Comparison of ENCODE assay signal across 27 cellular contexts in the genomic region with DNA sequence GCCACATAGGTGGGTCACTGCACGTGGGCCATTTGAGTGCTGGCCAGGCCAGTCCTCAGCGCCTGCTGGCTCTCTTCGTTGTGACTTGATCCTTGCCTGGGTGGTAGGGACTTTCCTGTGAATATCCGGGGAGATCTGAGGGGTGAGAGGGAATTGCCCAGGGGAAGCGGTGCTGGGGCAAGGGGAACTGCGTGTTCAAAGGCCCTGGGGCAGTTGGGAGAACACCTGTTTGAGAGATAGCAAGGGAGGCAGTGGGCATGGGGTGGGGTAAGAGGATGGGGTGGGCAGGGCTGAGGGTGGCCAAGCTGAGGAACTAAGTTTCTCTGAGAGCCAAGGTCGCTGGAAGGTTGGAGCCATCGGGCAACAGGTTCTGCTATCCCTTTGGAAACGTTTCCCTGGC. TPM values are rescaled to one million over a fixed set of nuclear protein-coding genes. Genes with fewer than 3 reads are reported as not detected.
DNase-seq lines count a peak whose midpoint lies in the region; ATAC-seq and TF ChIP-seq lines count a peak whose summit lies in the region.
"Had no signal": no experiment of that assay in that cellular context is flagged by ENCODE, and none has a peak within 500 bp of the region (broad histone marks: within the 10 kb centered on the region; RNA-seq: fewer than 3 reads in every experiment).

No MANE protein-coding gene starts in this region.

- H3K4me3 ChIP-seq in endodermal cell (ENCODE audit: low read length) = no peak overlapping the region
- H3K4me3 ChIP-seq: ascending aorta, SJSA1, stomach, tibial artery had no signal

- no peaks in the 10 kb centered on the region for H3K4me1 ChIP-seq in endodermal cell (ENCODE audit: control insufficient read depth, insufficient read depth, low read length)
- H3K4me1 ChIP-seq: ascending aorta, Caco-2, SJSA1 had no signal

- H3K27me3 ChIP-seq in endodermal cell (ENCODE audit: control insufficient read depth, insufficient read depth, low read length, poor library complexity, severe bottlenecking) = no peaks in the 10 kb centered on the region
- H3K27me3 ChIP-seq: ascending aorta, SJSA1, stomach, tibial artery had no signal

- POLR2A ChIA-PET in RWPE1 (lab: Yijun Ruan, JAX; ENCODE audit: low non-redundant PET) = no interaction called here

- H3K27ac ChIP-seq in RWPE1 = peak overlapping the region; percentile 45
- H3K27ac ChIP-seq in endodermal cell (ENCODE audit: low read depth, low read length) = no peak overlapping the region
- H3K27ac ChIP-seq: ascending aorta, KMS-11, SJSA1, tibial artery had no signal

- CTCF ChIA-PET in activated naive CD4-positive, alpha-beta T cell treated with anti-CD3 and anti-CD28 coated beads for 36 hours (lab: Charles Lee) = interaction anchor here (0.7 kb wide), 1 partner anchor 17 kb away, joined by 3 read pairs; no protein-coding TSS in a partner anchor
- CTCF ChIA-PET in RWPE1 (lab: Yijun Ruan, JAX) = interaction anchor here (0.8 to 1.0 kb wide), 2 partner anchors 17 to 34 kb away, joined by 6 read pairs; no protein-coding TSS in a partner anchor

- H3K36me3 ChIP-seq in endodermal cell (ENCODE audit: control insufficient read depth, insufficient read depth, low read length) = peaks cover 72% of the 10 kb centered on the region

- no peak for DNase-seq in activated naive CD4-positive, alpha-beta T cell treated with anti-CD3 and anti-CD28 coated beads for 36 hours
- DNase-seq in activated naive CD4-positive, alpha-beta T cell treated with Interleukin-2 at 50 U/mL for 16 hours = no peak
- no peak for DNase-seq in RWPE1 (ENCODE audit: low spot score)
- DNase-seq in endodermal cell = peak; percentile 33
- no peak for DNase-seq in GM20000 (ENCODE audit: low spot score)
- DNase-seq: ACHN; activated CD4-positive, alpha-beta T cell treated with anti-CD3 and anti-CD28 coated beads for 1 hour; Caco-2; central memory CD4-positive, alpha-beta T cell; DMS79; GF-D8; HCEC 1CT; mesenchymal stem cell; MM.1S; NCI-H345; occipital lobe; stomach; tibial artery had no signal

- no peaks in the 10 kb centered on the region for H3K4me1 Mint-ChIP-seq in activated naive CD4-positive, alpha-beta T cell treated with anti-CD3 and anti-CD28 coated beads for 36 hours (ENCODE audit: low read depth)
- H3K4me1 Mint-ChIP-seq in endodermal cell = no peaks in the 10 kb centered on the region
- H3K4me1 Mint-ChIP-seq in stimulated activated memory B cell treated with anti-CD40 and anti-IgM and Interleukin-4, amounts not matched to agents 10 μg/mL and 1 μg/mL and 100 μg/mL, for 72 hours = peaks cover 7% of the 10 kb centered on the region

- H3K36me3 Mint-ChIP-seq in activated naive CD4-positive, alpha-beta T cell treated with anti-CD3 and anti-CD28 coated beads for 36 hours (ENCODE audit: low read depth) = peaks cover 20% of the 10 kb centered on the region
- H3K36me3 Mint-ChIP-seq in endodermal cell (ENCODE audit: low read depth) = peaks cover 73% of the 10 kb centered on the region
- peaks cover 82% of the 10 kb centered on the region for H3K36me3 Mint-ChIP-seq in stimulated activated memory B cell treated with anti-CD40 and anti-IgM and Interleukin-4, amounts not matched to agents 10 μg/mL and 1 μg/mL and 100 μg/mL, for 72 hours

- intact Hi-C loops in activated naive CD4-positive, alpha-beta T cell treated with anti-CD3 and anti-CD28 coated beads for 36 hours (cut with micrococcal nuclease) = no loop called here

- TF ChIP-seq CTCF in RWPE1 (conservative IDR thresholded peaks at IDR 0.05; ENCODE audit: low read depth) = no peak
- TF ChIP-seq CTCF in endodermal cell (conservative IDR thresholded peaks at IDR 0.05) = no peak
- no peak for TF ChIP-seq CTCF in GM20000 (IDR thresholded peaks at IDR 0.05; ENCODE audit: extremely low read depth, missing control alignments)

- ATAC-seq in stimulated activated memory B cell treated with anti-CD40 and anti-IgM and Interleukin-4, amounts not matched to agents 10 μg/mL and 1 μg/mL and 100 μg/mL, for 72 hours = no peak
- ATAC-seq in GM21360 (IDR thresholded peaks at IDR 0.05; ENCODE audit: unreplicated experiment) = no peak
- no peak for ATAC-seq in GM19395 (IDR thresholded peaks at IDR 0.05; ENCODE audit: unreplicated experiment)

- peak overlapping the region; percentile 61 for H3K27ac Mint-ChIP-seq in activated naive CD4-positive, alpha-beta T cell treated with anti-CD3 and anti-CD28 coated beads for 36 hours
- peak overlapping the region; percentile 56 for H3K27ac Mint-ChIP-seq in endodermal cell
- peak overlapping the region; percentile 49 for H3K27ac Mint-ChIP-seq in stimulated activated memory B cell treated with anti-CD40 and anti-IgM and Interleukin-4, amounts not matched to agents 10 μg/mL and 1 μg/mL and 100 μg/mL, for 72 hours
- H3K27ac Mint-ChIP-seq: activated naive CD4-positive, alpha-beta T cell treated with anti-CD3 and anti-CD28 coated beads, Interleukin-2, amount 50 U/mL, for 24 hours had no signal

- H3K9me3 ChIP-seq in endodermal cell (ENCODE audit: control insufficient read depth, low read length) = no peaks in the 10 kb centered on the region
- H3K9me3 ChIP-seq: ascending aorta, Caco-2, SJSA1, stomach, tibial artery had no signal

- H3K27me3 Mint-ChIP-seq in activated naive CD4-positive, alpha-beta T cell treated with anti-CD3 and anti-CD28 coated beads for 36 hours (ENCODE audit: low read depth) = no peaks in the 10 kb centered on the region
- peaks cover 1% of the 10 kb centered on the region for H3K27me3 Mint-ChIP-seq in endodermal cell (ENCODE audit: insufficient read depth)
- no peaks in the 10 kb centered on the region for H3K27me3 Mint-ChIP-seq in stimulated activated memory B cell treated with anti-CD40 and anti-IgM and Interleukin-4, amounts not matched to agents 10 μg/mL and 1 μg/mL and 100 μg/mL, for 72 hours
- H3K27me3 Mint-ChIP-seq: activated naive CD4-positive, alpha-beta T cell treated with anti-CD3 and anti-CD28 coated beads, Interleukin-2, amount 50 U/mL, for 24 hours had no signal

- H3K4me3 Mint-ChIP-seq in activated naive CD4-positive, alpha-beta T cell treated with anti-CD3 and anti-CD28 coated beads for 36 hours = no peak overlapping the region
- no peak overlapping the region for H3K4me3 Mint-ChIP-seq in endodermal cell
- no peak overlapping the region for H3K4me3 Mint-ChIP-seq in stimulated activated memory B cell treated with anti-CD40 and anti-IgM and Interleukin-4, amounts not matched to agents 10 μg/mL and 1 μg/mL and 100 μg/mL, for 72 hours
- H3K4me3 Mint-ChIP-seq: activated naive CD4-positive, alpha-beta T cell treated with anti-CD3 and anti-CD28 coated beads, Interleukin-2, amount 50 U/mL, for 24 hours had no signal

- no peak overlapping the region for H3K9ac ChIP-seq in endodermal cell (ENCODE audit: extremely low read depth, low read length, poor library complexity, severe bottlenecking)
- H3K9ac ChIP-seq: KMS-11 had no signal

- 90 to 95% methylated on average over 7 to 9 of the region's 9 CpGs for WGBS in endodermal cell (ENCODE audit: insufficient coverage in 1 of 2, insufficient read length in 1 of 2), 2 experiments

- H3K9me3 Mint-ChIP-seq in activated naive CD4-positive, alpha-beta T cell treated with anti-CD3 and anti-CD28 coated beads for 36 hours = no peaks in the 10 kb centered on the region
- no peaks in the 10 kb centered on the region for H3K9me3 Mint-ChIP-seq in endodermal cell
- no peaks in the 10 kb centered on the region for H3K9me3 Mint-ChIP-seq in stimulated activated memory B cell treated with anti-CD40 and anti-IgM and Interleukin-4, amounts not matched to agents 10 μg/mL and 1 μg/mL and 100 μg/mL, for 72 hours
- H3K9me3 Mint-ChIP-seq: activated naive CD4-positive, alpha-beta T cell treated with anti-CD3 and anti-CD28 coated beads, Interleukin-2, amount 50 U/mL, for 24 hours had no signal

RNA-seq across cellular contexts. Expression of gene SETD1B, which starts 25.0 kb away (rescaled TPM):
- total RNA-seq in activated naive CD4-positive, alpha-beta T cell treated with anti-CD3 and anti-CD28 coated beads for 36 hours = 1 to 10 TPM; 8.2 to 8.3 TPM
- 10 to 100 TPM; 30.7 to 32.6 TPM for total RNA-seq in endodermal cell
- polyA plus RNA-seq in endodermal cell (2013, experiment 1 of 2) = 10.6 TPM
- polyA plus RNA-seq in endodermal cell (2013, experiment 2 of 2) = 10.3 TPM

RNA-seq across cellular contexts. Expression of gene HPD, which starts 29.8 kb away (rescaled TPM):
- total RNA-seq in activated naive CD4-positive, alpha-beta T cell treated with anti-CD3 and anti-CD28 coated beads for 36 hours = not detected
- total RNA-seq in endodermal cell = under 1 TPM; 0.55 to 0.71 TPM
- polyA plus RNA-seq in endodermal cell (2013, experiment 1 of 2) = 0.32 TPM
- polyA plus RNA-seq in endodermal cell (2013, experiment 2 of 2) = 0.21 TPM
- total RNA-seq: dermis microvascular lymphatic vessel endothelial cell, occipital lobe had no signal
- polyA plus RNA-seq: BJ had no signal

RNA-seq across cellular contexts. Expression of gene RHOF, which starts 35.3 kb away (rescaled TPM):
- 10 to 100 TPM; 64.4 to 67.5 TPM for total RNA-seq in activated naive CD4-positive, alpha-beta T cell treated with anti-CD3 and anti-CD28 coated beads for 36 hours
- 10 to 100 TPM; 31.0 to 35.6 TPM for total RNA-seq in endodermal cell
- 24.1 TPM for polyA plus RNA-seq in endodermal cell (2013, experiment 1 of 2)
- polyA plus RNA-seq in endodermal cell (2013, experiment 2 of 2) = 19.1 TPM

RNA-seq across cellular contexts. Expression of gene PSMD9, which starts 59.8 kb away (rescaled TPM):
- 10 to 100 TPM; 56.6 to 60.6 TPM for total RNA-seq in activated naive CD4-positive, alpha-beta T cell treated with anti-CD3 and anti-CD28 coated beads for 36 hours
- 10 to 100 TPM; 41.4 to 50.9 TPM for total RNA-seq in endodermal cell
- 52.0 TPM for polyA plus RNA-seq in endodermal cell (2013, experiment 1 of 2)
- polyA plus RNA-seq in endodermal cell (2013, experiment 2 of 2) = 53.1 TPM
